Comparison of ENCODE assay signal across 30 cellular contexts in genomic region chrX:50049228-50049627, GRCh38.
"Had no signal": no experiment of that assay in that cellular context is flagged by ENCODE, and none has a peak within 500 bp of the region (broad histone marks: within the 10 kb centered on the region; RNA-seq: fewer than 3 reads in every experiment).

No MANE protein-coding gene starts in this region.

- H3K27ac ChIP-seq: brain microvascular endothelial cell, cardiac muscle cell, coronary artery, dorsolateral prefrontal cortex, esophagus muscularis mucosa, gastroesophageal sphincter, heart right ventricle had no signal

- H3K9me3 ChIP-seq: esophagus muscularis mucosa, gastroesophageal sphincter, heart right ventricle had no signal

- H3K27me3 ChIP-seq: brain microvascular endothelial cell, cardiac muscle cell, esophagus muscularis mucosa, gastroesophageal sphincter, heart right ventricle had no signal

- ATAC-seq: activated CD4-positive, alpha-beta T cell treated with anti-CD3 and anti-CD28 coated beads for 36 hours; activated CD8-positive, alpha-beta memory T cell treated with anti-CD3 and anti-CD28 coated beads, Interleukin-2, amount 10 ng/mL, durations not matched to agents 7 days and 5 days; activated CD8-positive, alpha-beta T cell treated with anti-CD3 and anti-CD28 coated beads, Interleukin-2, amount 10 ng/mL, durations not matched to agents 7 days and 5 days; activated T-helper 17 cell treated with anti-CD3 and anti-CD28 coated beads, Interleukin-2, amount 50 U/mL, for 72 hours; gastroesophageal sphincter; heart right ventricle had no signal

- H3K36me3 ChIP-seq: brain microvascular endothelial cell, cardiac muscle cell, esophagus muscularis mucosa, gastroesophageal sphincter, heart right ventricle had no signal

- H3K4me1 ChIP-seq: esophagus muscularis mucosa, gastroesophageal sphincter, heart right ventricle had no signal

- H3K4me3 ChIP-seq: cardiac muscle cell, coronary artery, dorsolateral prefrontal cortex, esophagus muscularis mucosa, gastroesophageal sphincter, heart right ventricle had no signal

- DNase-seq: activated CD4-positive, alpha-beta memory T cell treated with anti-CD3 and anti-CD28 coated beads for 36 hours; activated CD4-positive, alpha-beta T cell treated with anti-CD3 and anti-CD28 coated beads for 36 hours; activated CD4-positive, alpha-beta T cell treated with anti-CD3 and anti-CD28 coated beads, Interleukin-2, amount 10 ng/mL, durations not matched to agents 24 days and 14 days; activated CD4-positive, CD25-positive, alpha-beta regulatory T cell; activated CD4-positive, CD25-positive, alpha-beta regulatory T cell treated with anti-CD3 and anti-CD28 coated beads, Interleukin-2, amount 50 U/mL, for 72 hours; activated CD8-positive, alpha-beta memory T cell treated with anti-CD3 and anti-CD28 coated beads, Interleukin-2, amount 10 ng/mL, durations not matched to agents 7 days and 5 days; activated CD8-positive, alpha-beta memory T cell treated with anti-CD3 and anti-CD28 coated beads, Interleukin-2, amount 50 U/mL, for 4 hours; activated CD8-positive, alpha-beta T cell treated with anti-CD3 and anti-CD28 coated beads, Interleukin-2, amount 10 ng/mL, durations not matched to agents 7 days and 5 days; activated effector memory CD4-positive, alpha-beta T cell treated with Interleukin-2 at 50 U/mL for 16 hours; activated gamma-delta T cell treated with Interleukin-2 at 50 U/mL for 16 hours; activated naive CD4-positive, alpha-beta T cell treated with anti-CD3 and anti-CD28 coated beads, Interleukin-2, amount 50 U/mL, for 16 hours; activated naive CD4-positive, alpha-beta T cell treated with Interleukin-2 at 50 U/mL for 16 hours; activated T-cell treated with anti-CD3 and anti-CD28 coated beads, Interleukin-2, amount 50 U/mL, for 1 hour; amniotic stem cell; anterior cingulate cortex; brain microvascular endothelial cell; central memory CD4-positive, alpha-beta T cell; cerebellar nuclear complex; dorsolateral prefrontal cortex; effector memory CD4-positive, alpha-beta T cell; endodermal cell; erythroblast; foreskin melanocyte; heart right ventricle; T-helper 2 cell had no signal
